8 cellular contexts compared by ENCODE assay signal in genomic region chr5:177370488-177371119, GRCh38.
DNase-seq lines count a peak whose midpoint lies in the region; ATAC-seq and TF ChIP-seq lines count a peak whose summit lies in the region.

No MANE protein-coding gene starts in this region.

- no peaks in the 10 kb centered on the region for H3K27me3 Mint-ChIP-seq in T-helper 2 cell treated with Interferon-gamma antibody and Interleukin-4, amounts not matched to agents 5 μg/mL and 100 μg/mL, for 36 hours (ENCODE audit: low read depth)

- TF ChIP-seq CTCF in cardiac fibroblast (IDR thresholded peaks at IDR 0.05; ENCODE audit: low read depth, low read length): peak; percentile 69

- no peak overlapping the region for H3K27ac Mint-ChIP-seq in T-helper 2 cell treated with Interferon-gamma antibody and Interleukin-4, amounts not matched to agents 5 μg/mL and 100 μg/mL, for 36 hours

- H3K4me3 Mint-ChIP-seq in T-helper 2 cell treated with Interferon-gamma antibody and Interleukin-4, amounts not matched to agents 5 μg/mL and 100 μg/mL, for 36 hours: peak overlapping the region; percentile 54

- peaks cover 60% of the 10 kb centered on the region for H3K36me3 Mint-ChIP-seq in T-helper 2 cell treated with Interferon-gamma antibody and Interleukin-4, amounts not matched to agents 5 μg/mL and 100 μg/mL, for 36 hours (ENCODE audit: low read depth)

- H3K4me3 ChIP-seq in cardiac fibroblast (replicated peaks in 1 of 2; ENCODE audit: low read depth in 2 of 2, low read length in 2 of 2): peak overlapping the region; percentile 59 to 61

- peaks cover 42% of the 10 kb centered on the region for H3K4me1 Mint-ChIP-seq in T-helper 2 cell treated with Interferon-gamma antibody and Interleukin-4, amounts not matched to agents 5 μg/mL and 100 μg/mL, for 36 hours (ENCODE audit: low read depth)

- peak; percentile 67 for DNase-seq in AG08395 (ENCODE audit: low spot score)
- peak; percentile 85 for DNase-seq in LoVo (ENCODE audit: low spot score)
- DNase-seq in T-helper 2 cell treated with Interferon-gamma antibody and Interleukin-4, amounts not matched to agents 5 μg/mL and 100 μg/mL, for 36 hours (ENCODE audit: low spot score): peak; percentile 52
- peak; percentile 81 to 96 for DNase-seq in cardiac fibroblast (ENCODE audit: low read depth in 2 of 2)
- peak; percentile 98 for DNase-seq in islet precursor cell
- peak; percentile 62 for DNase-seq in stimulated activated CD4-positive, alpha-beta T cell treated with anti-CD3 and anti-CD28 coated beads, Interleukin-12 subunit alpha, Interleukin-12 subunit beta, amount 100 ng/mL, for 4 hours
- DNase-seq in middle frontal gyrus (ENCODE audit: extremely low spot score, low spot score): no peak

- no peaks in the 10 kb centered on the region for H3K9me3 Mint-ChIP-seq in T-helper 2 cell treated with Interferon-gamma antibody and Interleukin-4, amounts not matched to agents 5 μg/mL and 100 μg/mL, for 36 hours

- peak; percentile 54 for ATAC-seq in GM19043 (IDR thresholded peaks at IDR 0.05; ENCODE audit: low read depth, unreplicated experiment)
